Comparison of ENCODE assay signal across 18 cellular contexts in genomic region chr1:67746299-67746698, GRCh38.
DNase-seq lines count a peak whose midpoint lies in the region; ATAC-seq and TF ChIP-seq lines count a peak whose summit lies in the region.
"Had no signal": no experiment of that assay in that cellular context is flagged by ENCODE, and none has a peak within 500 bp of the region (broad histone marks: within the 10 kb centered on the region; RNA-seq: fewer than 3 reads in every experiment).

No MANE protein-coding gene starts in this region.

- WGBS in sigmoid colon, 2 donors = 76 to 80% methylated on average over 5 of the region's 5 CpGs

- peaks cover 6 to 38% (median 13%) of the 10 kb centered on the region in 5 donors for H3K27me3 Mint-ChIP-seq in naive thymus-derived CD4-positive, alpha-beta T cell

- no peak overlapping the region for H3K27ac ChIP-seq in BLaER1
- H3K27ac ChIP-seq in sigmoid colon = peak overlapping the region in 3 of 4 donors; percentile 11 to 87 (median 85)
- H3K27ac ChIP-seq in naive thymus-derived CD4-positive, alpha-beta T cell (ENCODE audit: low read depth, low read length) = no peak overlapping the region

- H4K20me1 ChIP-seq in BLaER1 = no peaks in the 10 kb centered on the region

- no peak for ATAC-seq in naive thymus-derived CD4-positive, alpha-beta T cell
- no peak for ATAC-seq in HG03095 (IDR thresholded peaks at IDR 0.05; ENCODE audit: unreplicated experiment)
- ATAC-seq: heart left ventricle, K562, left cardiac atrium, natural killer cell, SK-N-SH treated with all-trans-retinoic acid at 6 μM for 48 hours had no signal

- TF ChIP-seq CTCF in sigmoid colon (IDR thresholded peaks at IDR 0.05) = no peak
- TF ChIP-seq CTCF in GM10248 (IDR thresholded peaks at IDR 0.05; ENCODE audit: control extremely low read depth, extremely low read depth, low read depth, missing control alignments) = no peak

- no peak for TF ChIP-seq EP300 in sigmoid colon (IDR thresholded peaks at IDR 0.05)

- POLR2A ChIA-PET in naive thymus-derived CD4-positive, alpha-beta T cell (lab: Charles Lee) = no interaction called here
- POLR2A ChIA-PET in GM10248 (lab: Yijun Ruan, JAX) = no interaction called here

- DNase-seq in UCSD-AML1 (lab: John Stamatoyannopoulos, UW; ENCODE audit: unreplicated experiment) = peak; percentile 61
- peak; percentile 45 for DNase-seq in hepatic stellate cell (ENCODE audit: low spot score)
- no peak for DNase-seq in sigmoid colon
- no peak for DNase-seq in naive thymus-derived CD4-positive, alpha-beta T cell
- no peak for DNase-seq in GM10248 (ENCODE audit: extremely low spot score)
- no peak for DNase-seq in OCI-M2 (lab: John Stamatoyannopoulos, UW; ENCODE audit: unreplicated experiment)
- DNase-seq: activated naive CD4-positive, alpha-beta T cell treated with anti-CD3 and anti-CD28 coated beads, Interleukin-2, amount 10 ng/mL, durations not matched to agents 7 days and 5 days; cerebellar nuclear complex; heart left ventricle; left cardiac atrium; natural killer cell; NCI-H1417 treated with DMSO at 0.1 percent for 48 hours; NCI-H446 had no signal

- H3K9me3 ChIP-seq in BLaER1 = no peaks in the 10 kb centered on the region
- H3K9me3 ChIP-seq in sigmoid colon = no peaks in the 10 kb centered on the region
- H3K9me3 ChIP-seq in naive thymus-derived CD4-positive, alpha-beta T cell (ENCODE audit: control insufficient read depth in 2 of 3, low read length in 3 of 3) = no peaks in the 10 kb centered on the region
- H3K9me3 ChIP-seq: heart left ventricle, right atrium auricular region had no signal

- H3K9ac ChIP-seq in BLaER1 = no peak overlapping the region

- H3K4me3 ChIP-seq in BLaER1 (no peak overlapping the region), sigmoid colon (no peak overlapping the region)
- H3K4me3 ChIP-seq in naive thymus-derived CD4-positive, alpha-beta T cell (ENCODE audit: low read length) = no peak overlapping the region
- H3K4me3 ChIP-seq: heart left ventricle, K562, right atrium auricular region had no signal

- H3K36me3 Mint-ChIP-seq in naive thymus-derived CD4-positive, alpha-beta T cell = no peaks in the 10 kb centered on the region
- H3K36me3 Mint-ChIP-seq: activated naive CD4-positive, alpha-beta T cell treated with anti-CD3 and anti-CD28 coated beads, Interleukin-2, amount 10 ng/mL, durations not matched to agents 7 days and 5 days; natural killer cell had no signal

- H3K27me3 ChIP-seq in BLaER1 (no peaks in the 10 kb centered on the region), sigmoid colon (no peaks in the 10 kb centered on the region)
- no peaks in the 10 kb centered on the region for H3K27me3 ChIP-seq in naive thymus-derived CD4-positive, alpha-beta T cell (ENCODE audit: control insufficient read depth in 2 of 2, insufficient read depth in 2 of 2, low read length in 2 of 2)
- H3K27me3 ChIP-seq: heart left ventricle, right atrium auricular region had no signal

- no peak for TF ChIP-seq POLR2A in sigmoid colon (IDR thresholded peaks at IDR 0.05)

- intact Hi-C loops in sigmoid colon (cut with DNase I) = loop anchor here (5.0 kb wide), 1 partner anchor 59 kb away; the partner anchor contains the start of gene GADD45A
- intact Hi-C loops in naive thymus-derived CD4-positive, alpha-beta T cell (cut with micrococcal nuclease) = no loop called here

- CTCF ChIA-PET in naive thymus-derived CD4-positive, alpha-beta T cell (lab: Charles Lee) = interaction anchor here (1.0 to 1.3 kb wide), 2 partner anchors 22 to 185 kb away, joined by 3 read pairs; no protein-coding TSS in a partner anchor
- CTCF ChIA-PET in GM10248 (lab: Yijun Ruan, JAX) = interaction anchor here (0.8 to 8.5 kb wide), 8 partner anchors 9 to 185 kb away, joined by 3 to 67 read pairs (median 4); no protein-coding TSS in a partner anchor

- peaks cover 33% of the 10 kb centered on the region for H3K4me1 ChIP-seq in BLaER1
- peaks cover 0 to 57% (median 40%) of the 10 kb centered on the region in 4 donors for H3K4me1 ChIP-seq in sigmoid colon
- H3K4me1 ChIP-seq in naive thymus-derived CD4-positive, alpha-beta T cell (ENCODE audit: control insufficient read depth in 2 of 2, insufficient read depth in 2 of 2, low read length in 2 of 2) = no peaks in the 10 kb centered on the region

- H3K4me2 ChIP-seq in BLaER1 = peak overlapping the region; percentile 1; the same call in 1 of the 2 replicates

- H3K4me1 Mint-ChIP-seq in naive thymus-derived CD4-positive, alpha-beta T cell = peaks cover 0 to 25% (median 3%) of the 10 kb centered on the region in 7 donors
- H3K4me1 Mint-ChIP-seq: natural killer cell had no signal

- H3K4me3 Mint-ChIP-seq in naive thymus-derived CD4-positive, alpha-beta T cell = no peak overlapping the region
- H3K4me3 Mint-ChIP-seq: activated naive CD4-positive, alpha-beta T cell treated with anti-CD3 and anti-CD28 coated beads, Interleukin-2, amount 10 ng/mL, durations not matched to agents 7 days and 5 days; natural killer cell had no signal

- H3K36me3 ChIP-seq in BLaER1 = no peaks in the 10 kb centered on the region
- H3K36me3 ChIP-seq in sigmoid colon = no peaks in the 10 kb centered on the region
- no peaks in the 10 kb centered on the region for H3K36me3 ChIP-seq in naive thymus-derived CD4-positive, alpha-beta T cell (ENCODE audit: control insufficient read depth in 2 of 3, insufficient read depth in 3 of 3, low read length in 3 of 3)
- H3K36me3 ChIP-seq: heart left ventricle, right atrium auricular region had no signal

- H3K27ac Mint-ChIP-seq in naive thymus-derived CD4-positive, alpha-beta T cell = no peak overlapping the region
- H3K27ac Mint-ChIP-seq: activated naive CD4-positive, alpha-beta T cell treated with anti-CD3 and anti-CD28 coated beads, Interleukin-2, amount 10 ng/mL, durations not matched to agents 7 days and 5 days; natural killer cell had no signal

- peaks cover 0 to 2% (median 0%) of the 10 kb centered on the region in 11 donors for H3K9me3 Mint-ChIP-seq in naive thymus-derived CD4-positive, alpha-beta T cell
- H3K9me3 Mint-ChIP-seq: activated naive CD4-positive, alpha-beta T cell treated with anti-CD3 and anti-CD28 coated beads, Interleukin-2, amount 10 ng/mL, durations not matched to agents 7 days and 5 days; natural killer cell had no signal

Comparison
In these comparisons a context has a peak if more than half of its experiments do, and no peak if none do; other contexts are left out.
1. H3K27ac ChIP-seq: peak in sigmoid colon (3 of 4); none in BLaER1 (single experiment) and naive thymus-derived CD4-positive, alpha-beta T cell (single experiment).
2. DNase-seq: peak in UCSD-AML1 (single experiment) and hepatic stellate cell (single experiment); none in sigmoid colon (single experiment), naive thymus-derived CD4-positive, alpha-beta T cell (0 of 9), GM10248 (single experiment) and OCI-M2 (single experiment).